ENCODE assay signal across 1 cellular context in the genomic region with DNA sequence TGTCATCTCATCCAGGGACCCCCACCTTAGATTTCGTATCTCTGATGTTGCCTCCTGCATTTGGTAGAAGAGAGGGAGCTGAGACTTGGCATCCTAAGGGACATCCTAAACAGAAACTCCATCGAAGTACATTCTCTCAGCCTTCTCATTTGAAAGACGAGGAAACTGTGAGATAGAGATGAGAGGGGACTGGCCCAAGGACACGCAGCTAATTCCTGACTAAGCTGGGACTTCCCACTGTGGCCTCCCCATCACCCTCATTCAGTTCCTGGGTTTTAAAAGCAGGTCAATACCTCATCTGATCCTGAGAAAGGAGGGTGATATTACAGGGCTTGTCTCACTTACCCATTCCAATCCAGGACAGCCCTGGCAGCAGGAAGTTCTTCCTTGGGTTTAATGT.
TF ChIP-seq lines count a peak whose summit lies in the region.

No MANE protein-coding gene starts in this region.

TF ChIP-seq in HepG2, 621 proteins besides CTCF, POLR2A, EP300 and RAD21:
- TF ChIP-seq, protein P1, sequence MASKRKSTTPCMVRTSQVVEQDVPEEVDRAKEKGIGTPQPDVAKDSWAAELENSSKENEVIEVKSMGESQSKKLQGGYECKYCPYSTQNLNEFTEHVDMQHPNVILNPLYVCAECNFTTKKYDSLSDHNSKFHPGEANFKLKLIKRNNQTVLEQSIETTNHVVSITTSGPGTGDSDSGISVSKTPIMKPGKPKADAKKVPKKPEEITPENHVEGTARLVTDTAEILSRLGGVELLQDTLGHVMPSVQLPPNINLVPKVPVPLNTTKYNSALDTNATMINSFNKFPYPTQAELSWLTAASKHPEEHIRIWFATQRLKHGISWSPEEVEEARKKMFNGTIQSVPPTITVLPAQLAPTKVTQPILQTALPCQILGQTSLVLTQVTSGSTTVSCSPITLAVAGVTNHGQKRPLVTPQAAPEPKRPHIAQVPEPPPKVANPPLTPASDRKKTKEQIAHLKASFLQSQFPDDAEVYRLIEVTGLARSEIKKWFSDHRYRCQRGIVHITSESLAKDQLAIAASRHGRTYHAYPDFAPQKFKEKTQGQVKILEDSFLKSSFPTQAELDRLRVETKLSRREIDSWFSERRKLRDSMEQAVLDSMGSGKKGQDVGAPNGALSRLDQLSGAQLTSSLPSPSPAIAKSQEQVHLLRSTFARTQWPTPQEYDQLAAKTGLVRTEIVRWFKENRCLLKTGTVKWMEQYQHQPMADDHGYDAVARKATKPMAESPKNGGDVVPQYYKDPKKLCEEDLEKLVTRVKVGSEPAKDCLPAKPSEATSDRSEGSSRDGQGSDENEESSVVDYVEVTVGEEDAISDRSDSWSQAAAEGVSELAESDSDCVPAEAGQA (IDR thresholded peaks at IDR 0.05; ENCODE audit: low read depth): no peak
- TF ChIP-seq, protein P1 (CRISPR knock-in tag; IDR thresholded peaks at IDR 0.05; ENCODE audit: borderline replicate concordance): no peak
- TF ChIP-seq, protein P2, sequence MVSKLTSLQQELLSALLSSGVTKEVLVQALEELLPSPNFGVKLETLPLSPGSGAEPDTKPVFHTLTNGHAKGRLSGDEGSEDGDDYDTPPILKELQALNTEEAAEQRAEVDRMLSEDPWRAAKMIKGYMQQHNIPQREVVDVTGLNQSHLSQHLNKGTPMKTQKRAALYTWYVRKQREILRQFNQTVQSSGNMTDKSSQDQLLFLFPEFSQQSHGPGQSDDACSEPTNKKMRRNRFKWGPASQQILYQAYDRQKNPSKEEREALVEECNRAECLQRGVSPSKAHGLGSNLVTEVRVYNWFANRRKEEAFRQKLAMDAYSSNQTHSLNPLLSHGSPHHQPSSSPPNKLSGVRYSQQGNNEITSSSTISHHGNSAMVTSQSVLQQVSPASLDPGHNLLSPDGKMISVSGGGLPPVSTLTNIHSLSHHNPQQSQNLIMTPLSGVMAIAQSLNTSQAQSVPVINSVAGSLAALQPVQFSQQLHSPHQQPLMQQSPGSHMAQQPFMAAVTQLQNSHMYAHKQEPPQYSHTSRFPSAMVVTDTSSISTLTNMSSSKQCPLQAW (CRISPR knock-in tag; IDR thresholded peaks at IDR 0.05): no peak
- TF ChIP-seq, protein P3, sequence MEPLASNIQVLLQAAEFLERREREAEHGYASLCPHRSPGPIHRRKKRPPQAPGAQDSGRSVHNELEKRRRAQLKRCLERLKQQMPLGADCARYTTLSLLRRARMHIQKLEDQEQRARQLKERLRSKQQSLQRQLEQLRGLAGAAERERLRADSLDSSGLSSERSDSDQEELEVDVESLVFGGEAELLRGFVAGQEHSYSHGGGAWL (CRISPR knock-in tag; IDR thresholded peaks at IDR 0.05): no peak
- TF ChIP-seq, protein P4, sequence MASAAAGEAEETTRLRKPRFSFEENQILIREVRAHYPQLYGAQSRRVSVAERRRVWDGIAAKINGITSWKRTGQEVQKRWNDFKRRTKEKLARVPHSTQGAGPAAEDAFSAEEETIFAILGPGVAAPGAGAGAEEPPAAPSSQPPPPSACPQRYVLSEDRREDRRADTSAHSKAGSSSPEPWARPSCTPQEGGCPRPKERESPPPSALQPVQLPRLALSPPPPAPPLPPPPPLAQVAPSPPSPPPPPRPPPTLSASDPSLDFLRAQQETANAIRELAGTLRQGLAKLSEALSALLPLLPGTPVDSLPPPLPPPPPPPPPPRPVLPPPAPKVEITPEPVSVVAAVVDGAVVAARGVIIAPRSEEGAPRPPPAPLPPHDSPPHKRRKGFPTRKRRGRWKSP (CRISPR knock-in tag; IDR thresholded peaks at IDR 0.05): no peak
- TF ChIP-seq, protein P5, sequence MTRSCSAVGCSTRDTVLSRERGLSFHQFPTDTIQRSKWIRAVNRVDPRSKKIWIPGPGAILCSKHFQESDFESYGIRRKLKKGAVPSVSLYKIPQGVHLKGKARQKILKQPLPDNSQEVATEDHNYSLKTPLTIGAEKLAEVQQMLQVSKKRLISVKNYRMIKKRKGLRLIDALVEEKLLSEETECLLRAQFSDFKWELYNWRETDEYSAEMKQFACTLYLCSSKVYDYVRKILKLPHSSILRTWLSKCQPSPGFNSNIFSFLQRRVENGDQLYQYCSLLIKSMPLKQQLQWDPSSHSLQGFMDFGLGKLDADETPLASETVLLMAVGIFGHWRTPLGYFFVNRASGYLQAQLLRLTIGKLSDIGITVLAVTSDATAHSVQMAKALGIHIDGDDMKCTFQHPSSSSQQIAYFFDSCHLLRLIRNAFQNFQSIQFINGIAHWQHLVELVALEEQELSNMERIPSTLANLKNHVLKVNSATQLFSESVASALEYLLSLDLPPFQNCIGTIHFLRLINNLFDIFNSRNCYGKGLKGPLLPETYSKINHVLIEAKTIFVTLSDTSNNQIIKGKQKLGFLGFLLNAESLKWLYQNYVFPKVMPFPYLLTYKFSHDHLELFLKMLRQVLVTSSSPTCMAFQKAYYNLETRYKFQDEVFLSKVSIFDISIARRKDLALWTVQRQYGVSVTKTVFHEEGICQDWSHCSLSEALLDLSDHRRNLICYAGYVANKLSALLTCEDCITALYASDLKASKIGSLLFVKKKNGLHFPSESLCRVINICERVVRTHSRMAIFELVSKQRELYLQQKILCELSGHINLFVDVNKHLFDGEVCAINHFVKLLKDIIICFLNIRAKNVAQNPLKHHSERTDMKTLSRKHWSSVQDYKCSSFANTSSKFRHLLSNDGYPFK (CRISPR knock-in tag; IDR thresholded peaks at IDR 0.05; ENCODE audit: borderline replicate concordance): no peak
- TF ChIP-seq ZNF788 (CRISPR knock-in tag; IDR thresholded peaks at IDR 0.05; ENCODE audit: borderline replicate concordance): no peak
- TF ChIP-seq, protein P6, sequence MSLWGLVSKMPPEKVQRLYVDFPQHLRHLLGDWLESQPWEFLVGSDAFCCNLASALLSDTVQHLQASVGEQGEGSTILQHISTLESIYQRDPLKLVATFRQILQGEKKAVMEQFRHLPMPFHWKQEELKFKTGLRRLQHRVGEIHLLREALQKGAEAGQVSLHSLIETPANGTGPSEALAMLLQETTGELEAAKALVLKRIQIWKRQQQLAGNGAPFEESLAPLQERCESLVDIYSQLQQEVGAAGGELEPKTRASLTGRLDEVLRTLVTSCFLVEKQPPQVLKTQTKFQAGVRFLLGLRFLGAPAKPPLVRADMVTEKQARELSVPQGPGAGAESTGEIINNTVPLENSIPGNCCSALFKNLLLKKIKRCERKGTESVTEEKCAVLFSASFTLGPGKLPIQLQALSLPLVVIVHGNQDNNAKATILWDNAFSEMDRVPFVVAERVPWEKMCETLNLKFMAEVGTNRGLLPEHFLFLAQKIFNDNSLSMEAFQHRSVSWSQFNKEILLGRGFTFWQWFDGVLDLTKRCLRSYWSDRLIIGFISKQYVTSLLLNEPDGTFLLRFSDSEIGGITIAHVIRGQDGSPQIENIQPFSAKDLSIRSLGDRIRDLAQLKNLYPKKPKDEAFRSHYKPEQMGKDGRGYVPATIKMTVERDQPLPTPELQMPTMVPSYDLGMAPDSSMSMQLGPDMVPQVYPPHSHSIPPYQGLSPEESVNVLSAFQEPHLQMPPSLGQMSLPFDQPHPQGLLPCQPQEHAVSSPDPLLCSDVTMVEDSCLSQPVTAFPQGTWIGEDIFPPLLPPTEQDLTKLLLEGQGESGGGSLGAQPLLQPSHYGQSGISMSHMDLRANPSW (CRISPR knock-in tag; IDR thresholded peaks at IDR 0.05; ENCODE audit: borderline replicate concordance): no peak
- no peak for TF ChIP-seq ZKSCAN1 (IDR thresholded peaks at IDR 0.05; ENCODE audit: low read length)
- no peak for TF ChIP-seq CEBPG (CRISPR knock-in tag; IDR thresholded peaks at IDR 0.05)
